8 cellular contexts compared by ENCODE assay signal in the genomic region with DNA sequence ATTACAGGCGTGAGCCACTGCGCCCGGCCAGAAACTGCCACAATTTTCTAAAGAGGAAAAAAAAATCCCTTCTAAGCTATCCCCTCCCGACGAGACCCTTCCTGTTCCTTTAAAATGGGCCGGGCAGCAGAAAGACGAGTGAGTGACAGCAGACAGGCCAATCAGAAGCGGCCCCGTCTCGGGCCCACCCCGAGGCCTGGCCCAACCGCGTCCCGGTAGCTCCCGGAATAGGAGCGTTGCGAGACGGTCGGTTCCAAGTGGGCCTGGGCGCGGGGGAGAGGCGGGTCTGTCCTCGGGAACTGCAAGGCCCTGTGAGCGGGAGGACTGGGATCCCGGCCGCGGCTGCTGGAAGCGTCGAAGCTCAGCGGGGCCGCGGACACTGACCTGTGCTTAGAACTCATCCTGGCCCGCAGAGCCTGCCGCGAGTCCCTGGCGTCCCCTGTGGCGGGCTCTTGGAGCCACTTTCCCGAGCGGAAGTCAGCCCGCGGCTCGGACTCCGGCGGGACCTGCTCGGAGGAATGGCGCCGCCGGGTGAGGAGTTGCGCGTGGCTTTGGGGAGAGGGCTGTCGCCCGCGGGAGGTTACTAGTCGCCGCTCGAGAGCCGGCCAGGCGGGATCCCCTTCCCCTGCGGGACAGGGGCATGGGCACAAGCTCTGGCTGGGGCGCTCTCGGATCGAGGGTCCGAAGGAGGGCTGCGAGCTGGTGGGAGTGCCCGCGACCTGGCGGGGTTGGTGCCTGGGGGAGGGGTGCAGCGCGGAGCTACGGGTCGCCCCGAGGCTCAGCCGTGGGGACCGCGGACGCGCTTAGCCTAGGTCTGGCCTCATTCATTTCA. TPM values are rescaled to one million over a fixed set of nuclear protein-coding genes. Genes with fewer than 3 reads are reported as not detected.
DNase-seq lines count a peak whose midpoint lies in the region; ATAC-seq and TF ChIP-seq lines count a peak whose summit lies in the region.

MROH8 (minus strand) TSS at position 710 of the 832 bp plus-strand sequence.
RPN2 (plus strand) TSS at position 492 of the 832 bp plus-strand sequence; CDS start at position 519, 27 bp downstream.

- ATAC-seq in HG03175 (IDR thresholded peaks at IDR 0.05; ENCODE audit: unreplicated experiment) (peak; percentile 92), WTC11 (peak; percentile 98)

- WGBS in smooth muscle cell (ENCODE audit: low lambda C conversion rate): under 1% methylated on average over 69 of the region's 77 CpGs

- peak; percentile 96 for DNase-seq in AG08396 (ENCODE audit: low spot score)
- peak; percentile 96 for DNase-seq in NCI-H2227 treated with DMSO at 0.1 percent for 48 hours (lab: John Stamatoyannopoulos, UW)
- DNase-seq in WTC11 (ENCODE audit: low spot score): peak; percentile 98
- peak; percentile 98 to 99 for DNase-seq in cardiac fibroblast (ENCODE audit: low read depth in 2 of 2)
- DNase-seq in iPS-NIHi7 (ENCODE audit: extremely low spot score): peak; percentile 98
- DNase-seq in smooth muscle cell (lab: John Stamatoyannopoulos, UW; ENCODE audit: unreplicated experiment): peak; percentile 84

- H3K27ac Mint-ChIP-seq in WTC11: peak within 1 kb of the TSS; percentile 98

- CTCF ChIA-PET in WTC11 (lab: Charles Lee): interaction anchor here (0.5 to 3.0 kb wide), 18 partner anchors 12 to 259 kb away, joined by 3 to 43 read pairs (median 4); partner anchors contain the start of gene RBL1

- no peaks in the 10 kb centered on the region for H3K36me3 ChIP-seq in smooth muscle cell (ENCODE audit: low read depth)

- H3K9ac ChIP-seq in smooth muscle cell (ENCODE audit: low read depth): peak within 1 kb of the TSS; percentile 99

- H3K4me2 ChIP-seq in smooth muscle cell: peak within 1 kb of the TSS; percentile 95

- H3K4me3 ChIP-seq in cardiac fibroblast (replicated peaks in 1 of 2; ENCODE audit: low read depth in 2 of 2, low read length in 2 of 2) (peak within 1 kb of the TSS; percentile 92 to 98), smooth muscle cell (peak within 1 kb of the TSS; percentile 79)

- POLR2A ChIA-PET in WTC11 (lab: Charles Lee): interaction anchor here (0.5 to 2.4 kb wide), 14 partner anchors 11 to 513 kb away, joined by 3 to 19 read pairs (median 4); partner anchors contain the start of gene RBL1

- no peaks in the 10 kb centered on the region for H3K27me3 ChIP-seq in smooth muscle cell (ENCODE audit: low read depth)

- H3K27me3 Mint-ChIP-seq in WTC11 (ENCODE audit: low read depth): no peaks in the 10 kb centered on the region; the same call in 1 of the 2 replicates

- peaks cover 49% of the 10 kb centered on the region for H3K79me2 ChIP-seq in smooth muscle cell (ENCODE audit: low read depth)

- TF ChIP-seq POLR2A in GM18951 (IDR thresholded peaks at IDR 0.05; ENCODE audit: extremely low read depth, insufficient read depth, insufficient read length): peak; percentile 86

- no peaks in the 10 kb centered on the region for H3K9me3 Mint-ChIP-seq in WTC11

- in situ Hi-C loops in GM18951 (cut with MboI; ENCODE audit: low sequenced_read_pairs, unreplicated experiment): no loop called here

- H3K4me3 Mint-ChIP-seq in WTC11: peak within 1 kb of the TSS; percentile 81

- H3F3A ChIP-seq in smooth muscle cell (ENCODE audit: low read depth): no peaks in the 10 kb centered on the region

- peak within 1 kb of the TSS; percentile 86 for H2AFZ ChIP-seq in smooth muscle cell (ENCODE audit: low read depth)

- peaks cover 15% of the 10 kb centered on the region for H3K36me3 Mint-ChIP-seq in WTC11

- peaks cover 46% of the 10 kb centered on the region for H4K20me1 ChIP-seq in smooth muscle cell (ENCODE audit: low read depth)

- peaks cover 14% of the 10 kb centered on the region for H3K4me1 Mint-ChIP-seq in WTC11

- H3K4me1 ChIP-seq in smooth muscle cell (ENCODE audit: low read depth): no peaks in the 10 kb centered on the region

- TF ChIP-seq CTCF in WTC11 (IDR thresholded peaks at IDR 0.05) (no peak), cardiac fibroblast (IDR thresholded peaks at IDR 0.05; ENCODE audit: low read depth, low read length) (no peak), smooth muscle cell (IDR thresholded peaks at IDR 0.05; ENCODE audit: borderline replicate concordance, insufficient read depth, poor library complexity, severe bottlenecking) (no peak)

- H3K27ac ChIP-seq in smooth muscle cell (ENCODE audit: low read depth): peak within 1 kb of the TSS; percentile 97

- no peaks in the 10 kb centered on the region for H3K9me3 ChIP-seq in smooth muscle cell (replicated peaks; ENCODE audit: low read depth)

TF ChIP-seq in WTC11, 78 proteins besides CTCF, POLR2A, EP300 and RAD21 (continues in another document):
- TF ChIP-seq ZNF416 (CRISPR knock-in tag; IDR thresholded peaks at IDR 0.05): no peak
- TF ChIP-seq PREB (CRISPR knock-in tag; IDR thresholded peaks at IDR 0.05; ENCODE audit: borderline replicate concordance): 0 out of 2 replicates have a peak, but pooled peaks have one; percentile 31
- TF ChIP-seq E2F5 (CRISPR knock-in tag; IDR thresholded peaks at IDR 0.05): 0 out of 2 replicates have a peak, but pooled peaks have one; percentile 34
- TF ChIP-seq, protein P1, sequence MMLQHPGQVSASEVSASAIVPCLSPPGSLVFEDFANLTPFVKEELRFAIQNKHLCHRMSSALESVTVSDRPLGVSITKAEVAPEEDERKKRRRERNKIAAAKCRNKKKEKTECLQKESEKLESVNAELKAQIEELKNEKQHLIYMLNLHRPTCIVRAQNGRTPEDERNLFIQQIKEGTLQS (CRISPR knock-in tag; conservative IDR thresholded peaks at IDR 0.05): no peak
- no peak for TF ChIP-seq HMGA2 (CRISPR knock-in tag; IDR thresholded peaks at IDR 0.05)
- TF ChIP-seq, protein P2, sequence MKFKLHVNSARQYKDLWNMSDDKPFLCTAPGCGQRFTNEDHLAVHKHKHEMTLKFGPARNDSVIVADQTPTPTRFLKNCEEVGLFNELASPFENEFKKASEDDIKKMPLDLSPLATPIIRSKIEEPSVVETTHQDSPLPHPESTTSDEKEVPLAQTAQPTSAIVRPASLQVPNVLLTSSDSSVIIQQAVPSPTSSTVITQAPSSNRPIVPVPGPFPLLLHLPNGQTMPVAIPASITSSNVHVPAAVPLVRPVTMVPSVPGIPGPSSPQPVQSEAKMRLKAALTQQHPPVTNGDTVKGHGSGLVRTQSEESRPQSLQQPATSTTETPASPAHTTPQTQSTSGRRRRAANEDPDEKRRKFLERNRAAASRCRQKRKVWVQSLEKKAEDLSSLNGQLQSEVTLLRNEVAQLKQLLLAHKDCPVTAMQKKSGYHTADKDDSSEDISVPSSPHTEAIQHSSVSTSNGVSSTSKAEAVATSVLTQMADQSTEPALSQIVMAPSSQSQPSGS (CRISPR knock-in tag; IDR thresholded peaks at IDR 0.05; ENCODE audit: borderline replicate concordance, low read depth): no peak
- TF ChIP-seq PRDM15 (CRISPR knock-in tag; IDR thresholded peaks at IDR 0.05): no peak
- no peak; the same call in 1 of the 2 replicates for TF ChIP-seq ETV6 (CRISPR knock-in tag; IDR thresholded peaks at IDR 0.05)
- no peak for TF ChIP-seq ELF4 (CRISPR knock-in tag; IDR thresholded peaks at IDR 0.05; ENCODE audit: low read depth)
- TF ChIP-seq NFE2L1 (CRISPR knock-in tag; IDR thresholded peaks at IDR 0.05): no peak
- TF ChIP-seq ZNF138 (CRISPR knock-in tag; conservative IDR thresholded peaks at IDR 0.05): no peak
- TF ChIP-seq TEAD1 (CRISPR knock-in tag; IDR thresholded peaks at IDR 0.05): no peak

RNA-seq across cellular contexts. Expression of gene MROH8, which starts in this region (rescaled TPM):
- total RNA-seq in WTC11 (2021) (0.50 to 0.92 TPM (median 0.89 TPM) in 3 replicates), smooth muscle cell (1.6 and 2.2 TPM in 2 replicates)
- polyA plus RNA-seq in smooth muscle cell: 0.81 and 2.8 TPM in 2 replicates

RNA-seq across cellular contexts. Expression of gene RPN2, which starts in this region (rescaled TPM):
- total RNA-seq in WTC11 (2021) (205 to 233 TPM (median 227 TPM) in 3 replicates), smooth muscle cell (325 and 363 TPM in 2 replicates)
- 349 and 372 TPM in 2 replicates for polyA plus RNA-seq in smooth muscle cell

Comparison
In these comparisons a context has a peak if more than half of its experiments do, and no peak if none do; other contexts are left out.
1. Peak in every context shown above with its lines: DNase-seq, ATAC-seq, H3K4me3 ChIP-seq and H3K27ac ChIP-seq.